Comparison of ENCODE assay signal across 2 cellular contexts in the genomic region with DNA sequence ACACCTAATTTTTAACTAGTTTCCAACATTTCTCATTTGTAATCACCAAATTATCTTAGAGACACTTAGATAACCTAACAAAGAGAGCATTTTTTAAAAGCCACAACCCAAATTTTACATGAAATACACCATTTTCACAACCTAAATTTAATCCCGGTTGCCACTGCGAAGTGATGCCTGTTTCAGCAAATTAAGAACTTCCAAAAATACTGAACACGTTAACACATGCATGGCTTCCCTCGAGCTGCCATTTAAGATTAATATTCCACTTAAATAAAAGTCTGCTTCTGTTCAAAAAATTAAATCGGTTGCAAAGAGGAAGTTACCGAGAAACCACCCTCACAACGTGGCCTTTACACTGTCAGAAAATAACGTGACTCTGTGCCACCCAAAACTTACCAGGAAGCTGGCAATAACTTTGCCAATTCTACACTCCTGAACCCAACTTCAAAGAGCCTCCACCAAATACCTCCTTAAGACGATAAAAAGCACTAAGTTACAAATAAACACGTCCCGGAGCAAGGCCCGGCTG.
TF ChIP-seq lines count a peak whose summit lies in the region.

No MANE protein-coding gene starts in this region.

TF ChIP-seq in K562, 482 proteins besides CTCF, POLR2A, EP300 and RAD21 (continues in another document):
- TF ChIP-seq, protein P1, sequence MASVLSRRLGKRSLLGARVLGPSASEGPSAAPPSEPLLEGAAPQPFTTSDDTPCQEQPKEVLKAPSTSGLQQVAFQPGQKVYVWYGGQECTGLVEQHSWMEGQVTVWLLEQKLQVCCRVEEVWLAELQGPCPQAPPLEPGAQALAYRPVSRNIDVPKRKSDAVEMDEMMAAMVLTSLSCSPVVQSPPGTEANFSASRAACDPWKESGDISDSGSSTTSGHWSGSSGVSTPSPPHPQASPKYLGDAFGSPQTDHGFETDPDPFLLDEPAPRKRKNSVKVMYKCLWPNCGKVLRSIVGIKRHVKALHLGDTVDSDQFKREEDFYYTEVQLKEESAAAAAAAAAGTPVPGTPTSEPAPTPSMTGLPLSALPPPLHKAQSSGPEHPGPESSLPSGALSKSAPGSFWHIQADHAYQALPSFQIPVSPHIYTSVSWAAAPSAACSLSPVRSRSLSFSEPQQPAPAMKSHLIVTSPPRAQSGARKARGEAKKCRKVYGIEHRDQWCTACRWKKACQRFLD (CRISPR knock-in tag; IDR thresholded peaks at IDR 0.05) = peak; percentile 33; the same call in 1 of the 2 replicates
- TF ChIP-seq POLR2H (tag; IDR thresholded peaks at IDR 0.05; ENCODE audit: low read depth) (peak; percentile 10; the same call in 1 of the 2 replicates), HDAC3 (IDR thresholded peaks at IDR 0.05; ENCODE audit: borderline replicate concordance, partially characterized antibody) (peak; percentile 34), ZNF121 (CRISPR knock-in tag; conservative IDR thresholded peaks at IDR 0.05) (no peak), POLR2G (IDR thresholded peaks at IDR 0.05; ENCODE audit: low read depth, low read length) (0 out of 2 replicates have a peak, but pooled peaks have one; percentile 12), BRD9 (IDR thresholded peaks at IDR 0.05; ENCODE audit: low read depth, partially characterized antibody) (peak; percentile 29), ETV1 (tag; conservative IDR thresholded peaks at IDR 0.05; ENCODE audit: low read depth) (0 out of 2 replicates have a peak, but pooled peaks have one; percentile 11), EP400 (IDR thresholded peaks at IDR 0.05) (peak; percentile 52), MYC (IDR thresholded peaks at IDR 0.05; ENCODE audit: low read depth, low read length) (peak; percentile 36; the same call in 1 of the 2 replicates), MYC (CRISPR knock-in tag; IDR thresholded peaks at IDR 0.05; ENCODE audit: borderline replicate concordance, low read depth) (no peak), MYNN (IDR thresholded peaks at IDR 0.05) (peak; percentile 38; the same call in 1 of the 2 replicates), MYNN (CRISPR knock-in tag; IDR thresholded peaks at IDR 0.05) (no peak), BRD4 (IDR thresholded peaks at IDR 0.05) (0 out of 2 replicates have a peak, but pooled peaks have one; percentile 14), KAT7 (CRISPR knock-in tag; IDR thresholded peaks at IDR 0.05; ENCODE audit: borderline replicate concordance) (no peak), ZNF133 (CRISPR knock-in tag; IDR thresholded peaks at IDR 0.05) (no peak), SOX6 (IDR thresholded peaks at IDR 0.05) (no peak), RFX1 (IDR thresholded peaks at IDR 0.05) (0 out of 2 replicates have a peak, but pooled peaks have one; percentile 10), HCFC1 (IDR thresholded peaks at IDR 0.05; ENCODE audit: low read depth, low read length) (no peak)
- TF ChIP-seq, protein P2, sequence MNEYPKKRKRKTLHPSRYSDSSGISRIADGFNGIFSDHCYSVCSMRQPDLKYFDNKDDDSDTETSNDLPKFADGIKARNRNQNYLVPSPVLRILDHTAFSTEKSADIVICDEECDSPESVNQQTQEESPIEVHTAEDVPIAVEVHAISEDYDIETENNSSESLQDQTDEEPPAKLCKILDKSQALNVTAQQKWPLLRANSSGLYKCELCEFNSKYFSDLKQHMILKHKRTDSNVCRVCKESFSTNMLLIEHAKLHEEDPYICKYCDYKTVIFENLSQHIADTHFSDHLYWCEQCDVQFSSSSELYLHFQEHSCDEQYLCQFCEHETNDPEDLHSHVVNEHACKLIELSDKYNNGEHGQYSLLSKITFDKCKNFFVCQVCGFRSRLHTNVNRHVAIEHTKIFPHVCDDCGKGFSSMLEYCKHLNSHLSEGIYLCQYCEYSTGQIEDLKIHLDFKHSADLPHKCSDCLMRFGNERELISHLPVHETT (CRISPR knock-in tag; conservative IDR thresholded peaks at IDR 0.05 in 1 of 2, IDR thresholded peaks at IDR 0.05 in 1 of 2) = peak in 1 of 2 experiments; percentile 31; a peak in 1 of 4 replicates
- TF ChIP-seq, protein P3, sequence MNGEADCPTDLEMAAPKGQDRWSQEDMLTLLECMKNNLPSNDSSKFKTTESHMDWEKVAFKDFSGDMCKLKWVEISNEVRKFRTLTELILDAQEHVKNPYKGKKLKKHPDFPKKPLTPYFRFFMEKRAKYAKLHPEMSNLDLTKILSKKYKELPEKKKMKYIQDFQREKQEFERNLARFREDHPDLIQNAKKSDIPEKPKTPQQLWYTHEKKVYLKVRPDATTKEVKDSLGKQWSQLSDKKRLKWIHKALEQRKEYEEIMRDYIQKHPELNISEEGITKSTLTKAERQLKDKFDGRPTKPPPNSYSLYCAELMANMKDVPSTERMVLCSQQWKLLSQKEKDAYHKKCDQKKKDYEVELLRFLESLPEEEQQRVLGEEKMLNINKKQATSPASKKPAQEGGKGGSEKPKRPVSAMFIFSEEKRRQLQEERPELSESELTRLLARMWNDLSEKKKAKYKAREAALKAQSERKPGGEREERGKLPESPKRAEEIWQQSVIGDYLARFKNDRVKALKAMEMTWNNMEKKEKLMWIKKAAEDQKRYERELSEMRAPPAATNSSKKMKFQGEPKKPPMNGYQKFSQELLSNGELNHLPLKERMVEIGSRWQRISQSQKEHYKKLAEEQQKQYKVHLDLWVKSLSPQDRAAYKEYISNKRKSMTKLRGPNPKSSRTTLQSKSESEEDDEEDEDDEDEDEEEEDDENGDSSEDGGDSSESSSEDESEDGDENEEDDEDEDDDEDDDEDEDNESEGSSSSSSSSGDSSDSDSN (IDR thresholded peaks at IDR 0.05; ENCODE audit: borderline replicate concordance in 1 of 2, low read depth in 2 of 2, low read length in 2 of 2) = 0 out of 4 replicates have a peak, but pooled peaks of 1 of the 2 experiments have one; percentile 41
- TF ChIP-seq, protein P4, sequence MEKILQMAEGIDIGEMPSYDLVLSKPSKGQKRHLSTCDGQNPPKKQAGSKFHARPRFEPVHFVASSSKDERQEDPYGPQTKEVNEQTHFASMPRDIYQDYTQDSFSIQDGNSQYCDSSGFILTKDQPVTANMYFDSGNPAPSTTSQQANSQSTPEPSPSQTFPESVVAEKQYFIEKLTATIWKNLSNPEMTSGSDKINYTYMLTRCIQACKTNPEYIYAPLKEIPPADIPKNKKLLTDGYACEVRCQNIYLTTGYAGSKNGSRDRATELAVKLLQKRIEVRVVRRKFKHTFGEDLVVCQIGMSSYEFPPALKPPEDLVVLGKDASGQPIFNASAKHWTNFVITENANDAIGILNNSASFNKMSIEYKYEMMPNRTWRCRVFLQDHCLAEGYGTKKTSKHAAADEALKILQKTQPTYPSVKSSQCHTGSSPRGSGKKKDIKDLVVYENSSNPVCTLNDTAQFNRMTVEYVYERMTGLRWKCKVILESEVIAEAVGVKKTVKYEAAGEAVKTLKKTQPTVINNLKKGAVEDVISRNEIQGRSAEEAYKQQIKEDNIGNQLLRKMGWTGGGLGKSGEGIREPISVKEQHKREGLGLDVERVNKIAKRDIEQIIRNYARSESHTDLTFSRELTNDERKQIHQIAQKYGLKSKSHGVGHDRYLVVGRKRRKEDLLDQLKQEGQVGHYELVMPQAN (IDR thresholded peaks at IDR 0.05; ENCODE audit: borderline replicate concordance) = peak; percentile 12; the same call in 1 of the 2 replicates

TF ChIP-seq in HepG2, 621 proteins besides CTCF, POLR2A, EP300 and RAD21 (continues in another document):
- TF ChIP-seq ZFY (CRISPR knock-in tag; IDR thresholded peaks at IDR 0.05) = peak; percentile 45
- TF ChIP-seq ZFP41 (CRISPR knock-in tag; IDR thresholded peaks at IDR 0.05; ENCODE audit: borderline replicate concordance) = no peak
- TF ChIP-seq, protein P5, sequence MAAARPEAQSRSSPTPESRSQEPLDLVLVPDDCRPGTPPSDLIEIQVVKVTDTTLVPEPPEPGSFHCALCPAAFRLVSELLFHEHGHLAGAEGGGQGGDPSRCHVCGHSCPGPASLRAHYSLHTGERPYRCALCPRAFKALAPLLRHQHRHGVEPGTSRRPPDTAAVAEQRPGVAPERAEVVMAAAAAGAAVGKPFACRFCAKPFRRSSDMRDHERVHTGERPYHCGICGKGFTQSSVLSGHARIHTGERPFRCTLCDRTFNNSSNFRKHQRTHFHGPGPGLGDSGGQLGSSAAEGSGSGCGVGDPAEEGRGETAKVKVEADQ (CRISPR knock-in tag; IDR thresholded peaks at IDR 0.05; ENCODE audit: borderline replicate concordance) = no peak
- no peak for TF ChIP-seq ZFYVE20 (CRISPR knock-in tag; IDR thresholded peaks at IDR 0.05; ENCODE audit: borderline replicate concordance, low read depth)
- TF ChIP-seq, protein P6, sequence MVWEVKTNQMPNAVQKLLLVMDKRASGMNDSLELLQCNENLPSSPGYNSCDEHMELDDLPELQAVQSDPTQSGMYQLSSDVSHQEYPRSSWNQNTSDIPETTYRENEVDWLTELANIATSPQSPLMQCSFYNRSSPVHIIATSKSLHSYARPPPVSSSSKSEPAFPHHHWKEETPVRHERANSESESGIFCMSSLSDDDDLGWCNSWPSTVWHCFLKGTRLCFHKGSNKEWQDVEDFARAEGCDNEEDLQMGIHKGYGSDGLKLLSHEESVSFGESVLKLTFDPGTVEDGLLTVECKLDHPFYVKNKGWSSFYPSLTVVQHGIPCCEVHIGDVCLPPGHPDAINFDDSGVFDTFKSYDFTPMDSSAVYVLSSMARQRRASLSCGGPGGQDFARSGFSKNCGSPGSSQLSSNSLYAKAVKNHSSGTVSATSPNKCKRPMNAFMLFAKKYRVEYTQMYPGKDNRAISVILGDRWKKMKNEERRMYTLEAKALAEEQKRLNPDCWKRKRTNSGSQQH (CRISPR knock-in tag; IDR thresholded peaks at IDR 0.05; ENCODE audit: low read depth) = no peak
- no peak for TF ChIP-seq SP5 (CRISPR knock-in tag; IDR thresholded peaks at IDR 0.05; ENCODE audit: borderline replicate concordance, low read depth)
- TF ChIP-seq, protein P7, sequence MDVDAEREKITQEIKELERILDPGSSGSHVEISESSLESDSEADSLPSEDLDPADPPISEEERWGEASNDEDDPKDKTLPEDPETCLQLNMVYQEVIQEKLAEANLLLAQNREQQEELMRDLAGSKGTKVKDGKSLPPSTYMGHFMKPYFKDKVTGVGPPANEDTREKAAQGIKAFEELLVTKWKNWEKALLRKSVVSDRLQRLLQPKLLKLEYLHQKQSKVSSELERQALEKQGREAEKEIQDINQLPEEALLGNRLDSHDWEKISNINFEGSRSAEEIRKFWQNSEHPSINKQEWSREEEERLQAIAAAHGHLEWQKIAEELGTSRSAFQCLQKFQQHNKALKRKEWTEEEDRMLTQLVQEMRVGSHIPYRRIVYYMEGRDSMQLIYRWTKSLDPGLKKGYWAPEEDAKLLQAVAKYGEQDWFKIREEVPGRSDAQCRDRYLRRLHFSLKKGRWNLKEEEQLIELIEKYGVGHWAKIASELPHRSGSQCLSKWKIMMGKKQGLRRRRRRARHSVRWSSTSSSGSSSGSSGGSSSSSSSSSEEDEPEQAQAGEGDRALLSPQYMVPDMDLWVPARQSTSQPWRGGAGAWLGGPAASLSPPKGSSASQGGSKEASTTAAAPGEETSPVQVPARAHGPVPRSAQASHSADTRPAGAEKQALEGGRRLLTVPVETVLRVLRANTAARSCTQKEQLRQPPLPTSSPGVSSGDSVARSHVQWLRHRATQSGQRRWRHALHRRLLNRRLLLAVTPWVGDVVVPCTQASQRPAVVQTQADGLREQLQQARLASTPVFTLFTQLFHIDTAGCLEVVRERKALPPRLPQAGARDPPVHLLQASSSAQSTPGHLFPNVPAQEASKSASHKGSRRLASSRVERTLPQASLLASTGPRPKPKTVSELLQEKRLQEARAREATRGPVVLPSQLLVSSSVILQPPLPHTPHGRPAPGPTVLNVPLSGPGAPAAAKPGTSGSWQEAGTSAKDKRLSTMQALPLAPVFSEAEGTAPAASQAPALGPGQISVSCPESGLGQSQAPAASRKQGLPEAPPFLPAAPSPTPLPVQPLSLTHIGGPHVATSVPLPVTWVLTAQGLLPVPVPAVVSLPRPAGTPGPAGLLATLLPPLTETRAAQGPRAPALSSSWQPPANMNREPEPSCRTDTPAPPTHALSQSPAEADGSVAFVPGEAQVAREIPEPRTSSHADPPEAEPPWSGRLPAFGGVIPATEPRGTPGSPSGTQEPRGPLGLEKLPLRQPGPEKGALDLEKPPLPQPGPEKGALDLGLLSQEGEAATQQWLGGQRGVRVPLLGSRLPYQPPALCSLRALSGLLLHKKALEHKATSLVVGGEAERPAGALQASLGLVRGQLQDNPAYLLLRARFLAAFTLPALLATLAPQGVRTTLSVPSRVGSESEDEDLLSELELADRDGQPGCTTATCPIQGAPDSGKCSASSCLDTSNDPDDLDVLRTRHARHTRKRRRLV (CRISPR knock-in tag; IDR thresholded peaks at IDR 0.05) = no peak
- TF ChIP-seq ZNF329 (CRISPR knock-in tag; IDR thresholded peaks at IDR 0.05; ENCODE audit: low read depth) = no peak
- peak; percentile 4 for TF ChIP-seq PRPF4 (IDR thresholded peaks at IDR 0.05; ENCODE audit: low read depth, low read length, poor library complexity, severe bottlenecking)
